Comparison of ENCODE assay signal across 1 cellular context in the genomic region with DNA sequence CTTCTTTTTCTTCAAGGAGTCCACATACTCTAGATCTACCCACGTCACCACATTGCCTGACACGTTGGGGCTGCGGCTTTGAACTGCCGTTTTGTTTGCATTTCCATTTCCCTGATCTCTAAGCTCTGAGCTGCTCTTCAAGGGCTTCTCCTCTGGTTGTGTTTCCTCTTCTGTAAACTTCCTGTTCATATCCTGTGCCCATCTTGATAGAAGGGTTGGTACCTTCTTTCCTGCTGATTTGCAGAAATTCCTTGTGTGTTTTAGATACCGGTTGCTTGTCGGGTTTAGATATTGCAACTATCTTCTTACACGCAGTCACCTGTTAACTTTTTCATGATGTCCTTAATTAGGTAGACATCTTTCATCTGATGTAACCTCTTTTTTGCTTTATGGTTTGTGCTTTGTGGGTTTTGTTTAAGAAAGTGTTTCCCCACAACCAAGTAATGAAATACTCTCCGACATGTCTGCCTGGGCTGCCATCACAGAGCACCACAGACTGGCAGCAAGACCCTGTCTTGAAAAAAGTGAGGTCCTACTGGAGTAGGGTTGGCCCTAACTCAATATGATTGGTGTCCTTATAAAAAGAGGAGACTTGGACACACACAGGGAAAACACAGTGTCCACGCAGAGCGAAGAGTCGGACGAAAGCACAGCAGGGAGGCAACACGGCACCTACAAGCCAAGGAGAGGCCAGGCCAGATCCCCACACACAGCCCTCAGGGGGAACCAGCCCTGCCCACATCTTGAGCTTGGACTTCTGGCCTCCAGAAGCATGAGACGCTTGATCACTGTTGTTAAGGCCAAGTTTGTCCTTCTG.
TF ChIP-seq lines count a peak whose summit lies in the region.

No MANE protein-coding gene starts in this region.

TF ChIP-seq in HepG2, 621 proteins besides CTCF, POLR2A, EP300 and RAD21 (continued from another document and continues in another):
- TF ChIP-seq ZBED4 (CRISPR knock-in tag; IDR thresholded peaks at IDR 0.05; ENCODE audit: borderline replicate concordance) (no peak), FLYWCH1 (CRISPR knock-in tag; IDR thresholded peaks at IDR 0.05) (no peak), SP1 (IDR thresholded peaks at IDR 0.05) (no peak), SP1 (CRISPR knock-in tag; IDR thresholded peaks at IDR 0.05) (no peak), U2AF1 (optimal IDR thresholded peaks at IDR 0.05; ENCODE audit: low read depth, low read length) (no peak), ZNF782 (CRISPR knock-in tag; IDR thresholded peaks at IDR 0.05; ENCODE audit: borderline replicate concordance) (no peak), ZKSCAN5 (CRISPR knock-in tag; IDR thresholded peaks at IDR 0.05) (no peak), NCOA5 (CRISPR knock-in tag; IDR thresholded peaks at IDR 0.05) (no peak), NPAS2 (CRISPR knock-in tag; IDR thresholded peaks at IDR 0.05; ENCODE audit: borderline replicate concordance) (no peak), TBP (CRISPR knock-in tag; IDR thresholded peaks at IDR 0.05) (no peak), ZNF335 (CRISPR knock-in tag; IDR thresholded peaks at IDR 0.05) (no peak), ZNF30 (CRISPR knock-in tag; IDR thresholded peaks at IDR 0.05) (no peak), ZNF788 (CRISPR knock-in tag; IDR thresholded peaks at IDR 0.05; ENCODE audit: borderline replicate concordance) (no peak; the same call in 1 of the 2 replicates), ATAD3A (CRISPR knock-in tag; IDR thresholded peaks at IDR 0.05) (no peak), ZIK1 (CRISPR knock-in tag; IDR thresholded peaks at IDR 0.05; ENCODE audit: borderline replicate concordance, low read depth) (no peak), NFE2 (CRISPR knock-in tag; IDR thresholded peaks at IDR 0.05) (no peak), HNF4G (IDR thresholded peaks at IDR 0.05; ENCODE audit: borderline replicate concordance, low read depth, low read length) (no peak), HNF4G (CRISPR knock-in tag; IDR thresholded peaks at IDR 0.05; ENCODE audit: borderline replicate concordance, low read depth) (no peak), CEBPZ (IDR thresholded peaks at IDR 0.05; ENCODE audit: low read length) (no peak), ZNF3 (CRISPR knock-in tag; IDR thresholded peaks at IDR 0.05) (no peak), SOX13 (IDR thresholded peaks at IDR 0.05) (no peak), SOX13 (CRISPR knock-in tag; conservative IDR thresholded peaks at IDR 0.05 in 1 of 2, IDR thresholded peaks at IDR 0.05 in 1 of 2) (peak in 1 of 2 experiments; percentile 57; a peak in 1 of 4 replicates), ZNF282 (IDR thresholded peaks at IDR 0.05; ENCODE audit: partially characterized antibody) (no peak), KLF12 (CRISPR knock-in tag; IDR thresholded peaks at IDR 0.05; ENCODE audit: borderline replicate concordance) (no peak), TEAD2 (CRISPR knock-in tag; IDR thresholded peaks at IDR 0.05) (no peak), ZNF572 (CRISPR knock-in tag; IDR thresholded peaks at IDR 0.05) (no peak), ZBTB38 (CRISPR knock-in tag; IDR thresholded peaks at IDR 0.05) (no peak), TEAD3 (CRISPR knock-in tag; optimal IDR thresholded peaks at IDR 0.05; ENCODE audit: borderline replicate concordance) (peak; percentile 66), KDM2A (CRISPR knock-in tag; IDR thresholded peaks at IDR 0.05; ENCODE audit: borderline replicate concordance, low read depth) (no peak), ZNF556 (CRISPR knock-in tag; IDR thresholded peaks at IDR 0.05; ENCODE audit: borderline replicate concordance) (no peak), SIN3A (IDR thresholded peaks at IDR 0.05; ENCODE audit: borderline replicate concordance, low read depth, low read length) (no peak), SIX1 (CRISPR knock-in tag; IDR thresholded peaks at IDR 0.05; ENCODE audit: borderline replicate concordance) (peak; percentile 27; the same call in 1 of the 2 replicates), ZNF274 (CRISPR knock-in tag; IDR thresholded peaks at IDR 0.05) (no peak), ESRRA (CRISPR knock-in tag; IDR thresholded peaks at IDR 0.05; ENCODE audit: low read depth) (no peak), ATM (IDR thresholded peaks at IDR 0.05; ENCODE audit: borderline replicate concordance) (no peak), ZSCAN22 (CRISPR knock-in tag; IDR thresholded peaks at IDR 0.05) (no peak), ZNF7 (CRISPR knock-in tag; IDR thresholded peaks at IDR 0.05) (no peak), ARNTL (CRISPR knock-in tag; IDR thresholded peaks at IDR 0.05) (0 out of 2 replicates have a peak, but pooled peaks have one; percentile 17), NFYC (CRISPR knock-in tag; IDR thresholded peaks at IDR 0.05) (no peak), RFXANK (CRISPR knock-in tag; IDR thresholded peaks at IDR 0.05) (no peak), PHF20 (CRISPR knock-in tag; IDR thresholded peaks at IDR 0.05) (no peak), HOXD1 (CRISPR knock-in tag; IDR thresholded peaks at IDR 0.05) (no peak)
- TF ChIP-seq, protein P1, sequence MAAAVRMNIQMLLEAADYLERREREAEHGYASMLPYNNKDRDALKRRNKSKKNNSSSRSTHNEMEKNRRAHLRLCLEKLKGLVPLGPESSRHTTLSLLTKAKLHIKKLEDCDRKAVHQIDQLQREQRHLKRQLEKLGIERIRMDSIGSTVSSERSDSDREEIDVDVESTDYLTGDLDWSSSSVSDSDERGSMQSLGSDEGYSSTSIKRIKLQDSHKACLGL (CRISPR knock-in tag; IDR thresholded peaks at IDR 0.05): no peak
- TF ChIP-seq, protein P2, sequence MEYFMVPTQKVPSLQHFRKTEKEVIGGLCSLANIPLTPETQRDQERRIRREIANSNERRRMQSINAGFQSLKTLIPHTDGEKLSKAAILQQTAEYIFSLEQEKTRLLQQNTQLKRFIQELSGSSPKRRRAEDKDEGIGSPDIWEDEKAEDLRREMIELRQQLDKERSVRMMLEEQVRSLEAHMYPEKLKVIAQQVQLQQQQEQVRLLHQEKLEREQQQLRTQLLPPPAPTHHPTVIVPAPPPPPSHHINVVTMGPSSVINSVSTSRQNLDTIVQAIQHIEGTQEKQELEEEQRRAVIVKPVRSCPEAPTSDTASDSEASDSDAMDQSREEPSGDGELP (IDR thresholded peaks at IDR 0.05; ENCODE audit: borderline replicate concordance, low read depth): peak; percentile 17; the same call in 1 of the 2 replicates
- TF ChIP-seq, protein P3, sequence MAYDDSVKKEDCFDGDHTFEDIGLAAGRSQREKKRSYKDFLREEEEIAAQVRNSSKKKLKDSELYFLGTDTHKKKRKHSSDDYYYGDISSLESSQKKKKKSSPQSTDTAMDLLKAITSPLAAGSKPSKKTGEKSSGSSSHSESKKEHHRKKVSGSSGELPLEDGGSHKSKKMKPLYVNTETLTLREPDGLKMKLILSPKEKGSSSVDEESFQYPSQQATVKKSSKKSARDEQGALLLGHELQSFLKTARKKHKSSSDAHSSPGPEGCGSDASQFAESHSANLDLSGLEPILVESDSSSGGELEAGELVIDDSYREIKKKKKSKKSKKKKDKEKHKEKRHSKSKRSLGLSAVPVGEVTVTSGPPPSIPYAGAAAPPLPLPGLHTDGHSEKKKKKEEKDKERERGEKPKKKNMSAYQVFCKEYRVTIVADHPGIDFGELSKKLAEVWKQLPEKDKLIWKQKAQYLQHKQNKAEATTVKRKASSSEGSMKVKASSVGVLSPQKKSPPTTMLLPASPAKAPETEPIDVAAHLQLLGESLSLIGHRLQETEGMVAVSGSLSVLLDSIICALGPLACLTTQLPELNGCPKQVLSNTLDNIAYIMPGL (CRISPR knock-in tag; IDR thresholded peaks at IDR 0.05; ENCODE audit: borderline replicate concordance in 1 of 2, low read depth in 1 of 2): 0 out of 4 replicates have a peak, but pooled peaks of 1 of the 2 experiments have one; percentile 9
- TF ChIP-seq, protein P4, sequence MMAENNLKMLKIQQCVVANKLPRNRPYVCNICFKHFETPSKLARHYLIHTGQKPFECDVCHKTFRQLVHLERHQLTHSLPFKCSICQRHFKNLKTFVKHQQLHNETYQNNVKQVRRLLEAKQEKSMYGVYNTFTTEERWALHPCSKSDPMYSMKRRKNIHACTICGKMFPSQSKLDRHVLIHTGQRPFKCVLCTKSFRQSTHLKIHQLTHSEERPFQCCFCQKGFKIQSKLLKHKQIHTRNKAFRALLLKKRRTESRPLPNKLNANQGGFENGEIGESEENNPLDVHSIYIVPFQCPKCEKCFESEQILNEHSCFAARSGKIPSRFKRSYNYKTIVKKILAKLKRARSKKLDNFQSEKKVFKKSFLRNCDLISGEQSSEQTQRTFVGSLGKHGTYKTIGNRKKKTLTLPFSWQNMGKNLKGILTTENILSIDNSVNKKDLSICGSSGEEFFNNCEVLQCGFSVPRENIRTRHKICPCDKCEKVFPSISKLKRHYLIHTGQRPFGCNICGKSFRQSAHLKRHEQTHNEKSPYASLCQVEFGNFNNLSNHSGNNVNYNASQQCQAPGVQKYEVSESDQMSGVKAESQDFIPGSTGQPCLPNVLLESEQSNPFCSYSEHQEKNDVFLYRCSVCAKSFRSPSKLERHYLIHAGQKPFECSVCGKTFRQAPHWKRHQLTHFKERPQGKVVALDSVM (CRISPR knock-in tag; IDR thresholded peaks at IDR 0.05): no peak
- TF ChIP-seq, protein P5, sequence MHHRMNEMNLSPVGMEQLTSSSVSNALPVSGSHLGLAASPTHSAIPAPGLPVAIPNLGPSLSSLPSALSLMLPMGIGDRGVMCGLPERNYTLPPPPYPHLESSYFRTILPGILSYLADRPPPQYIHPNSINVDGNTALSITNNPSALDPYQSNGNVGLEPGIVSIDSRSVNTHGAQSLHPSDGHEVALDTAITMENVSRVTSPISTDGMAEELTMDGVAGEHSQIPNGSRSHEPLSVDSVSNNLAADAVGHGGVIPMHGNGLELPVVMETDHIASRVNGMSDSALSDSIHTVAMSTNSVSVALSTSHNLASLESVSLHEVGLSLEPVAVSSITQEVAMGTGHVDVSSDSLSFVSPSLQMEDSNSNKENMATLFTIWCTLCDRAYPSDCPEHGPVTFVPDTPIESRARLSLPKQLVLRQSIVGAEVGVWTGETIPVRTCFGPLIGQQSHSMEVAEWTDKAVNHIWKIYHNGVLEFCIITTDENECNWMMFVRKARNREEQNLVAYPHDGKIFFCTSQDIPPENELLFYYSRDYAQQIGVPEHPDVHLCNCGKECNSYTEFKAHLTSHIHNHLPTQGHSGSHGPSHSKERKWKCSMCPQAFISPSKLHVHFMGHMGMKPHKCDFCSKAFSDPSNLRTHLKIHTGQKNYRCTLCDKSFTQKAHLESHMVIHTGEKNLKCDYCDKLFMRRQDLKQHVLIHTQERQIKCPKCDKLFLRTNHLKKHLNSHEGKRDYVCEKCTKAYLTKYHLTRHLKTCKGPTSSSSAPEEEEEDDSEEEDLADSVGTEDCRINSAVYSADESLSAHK (CRISPR knock-in tag; IDR thresholded peaks at IDR 0.05; ENCODE audit: borderline replicate concordance): no peak
- TF ChIP-seq, protein P6, sequence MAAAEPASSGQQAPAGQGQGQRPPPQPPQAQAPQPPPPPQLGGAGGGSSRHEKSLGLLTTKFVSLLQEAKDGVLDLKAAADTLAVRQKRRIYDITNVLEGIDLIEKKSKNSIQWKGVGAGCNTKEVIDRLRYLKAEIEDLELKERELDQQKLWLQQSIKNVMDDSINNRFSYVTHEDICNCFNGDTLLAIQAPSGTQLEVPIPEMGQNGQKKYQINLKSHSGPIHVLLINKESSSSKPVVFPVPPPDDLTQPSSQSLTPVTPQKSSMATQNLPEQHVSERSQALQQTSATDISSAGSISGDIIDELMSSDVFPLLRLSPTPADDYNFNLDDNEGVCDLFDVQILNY (CRISPR knock-in tag; conservative IDR thresholded peaks at IDR 0.05): no peak
- TF ChIP-seq, protein P7, sequence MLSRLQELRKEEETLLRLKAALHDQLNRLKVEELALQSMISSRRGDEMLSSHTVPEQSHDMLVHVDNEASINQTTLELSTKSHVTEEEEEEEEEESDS (CRISPR knock-in tag; IDR thresholded peaks at IDR 0.05; ENCODE audit: borderline replicate concordance): no peak
